1 cellular context compared by ENCODE assay signal in genomic region chr16:49369638-49370219, GRCh38.
TF ChIP-seq lines count a peak whose summit lies in the region.

No MANE protein-coding gene starts in this region.

TF ChIP-seq in WTC11, 78 proteins besides CTCF, POLR2A, EP300 and RAD21 (continued from another document):
- TF ChIP-seq ATF6 (CRISPR knock-in tag; IDR thresholded peaks at IDR 0.05): no peak
- no peak for TF ChIP-seq MXD4 (CRISPR knock-in tag; IDR thresholded peaks at IDR 0.05; ENCODE audit: borderline replicate concordance)
